Comparison of ENCODE assay signal across 8 cellular contexts in the genomic region with DNA sequence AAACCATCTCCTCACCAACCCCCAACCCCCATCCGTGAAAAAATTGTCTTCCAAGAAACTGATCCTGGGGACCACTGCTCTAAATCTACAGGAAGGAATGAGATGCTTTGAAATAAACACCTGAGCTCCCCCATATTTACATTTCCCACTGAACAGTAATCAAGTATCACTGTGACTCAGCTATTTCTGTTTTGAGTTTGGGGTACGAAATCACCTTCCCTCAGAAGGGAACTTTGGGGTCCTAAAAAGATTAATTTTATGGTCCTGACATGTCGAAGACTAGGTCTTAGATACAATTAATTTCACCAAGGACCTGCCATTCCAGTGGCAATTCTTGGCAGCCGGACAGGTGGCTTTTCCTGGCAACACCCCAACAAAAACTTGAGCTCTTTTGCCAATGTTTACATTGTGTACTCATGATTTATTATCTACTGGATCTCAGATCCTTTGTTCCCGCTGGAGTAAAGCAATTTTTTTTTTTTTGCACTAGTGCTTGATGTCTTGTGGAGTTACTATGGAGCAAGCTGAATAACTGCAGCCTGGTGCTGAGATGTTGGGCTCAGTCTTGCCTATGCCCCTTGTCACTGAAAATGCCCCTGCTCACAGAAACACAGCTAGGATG. TPM values are rescaled to one million over a fixed set of nuclear protein-coding genes. Genes with fewer than 3 reads are reported as not detected.
A peak's percentile ranks its signal among the peaks of the same experiment; 100 is the strongest.
DNase-seq lines count a peak whose midpoint lies in the region; TF ChIP-seq lines count a peak whose summit lies in the region.

No MANE protein-coding gene starts in this region.

- H3K27me3 Mint-ChIP-seq in endothelial cell (ENCODE audit: unreplicated experiment) = peaks cover 1% of the 10 kb centered on the region

- peaks cover 14% of the 10 kb centered on the region for H3K4me1 Mint-ChIP-seq in endothelial cell (ENCODE audit: unreplicated experiment)

- H3K9me3 ChIP-seq in AG04450 (ENCODE audit: control insufficient read depth, insufficient read depth, low read length) = no peaks in the 10 kb centered on the region

- no peaks in the 10 kb centered on the region for H3K9me3 Mint-ChIP-seq in endothelial cell (ENCODE audit: unreplicated experiment)

- H3K4me3 ChIP-seq in AG04450 (ENCODE audit: low read depth, low read length) = no peak overlapping the region

- CTCF ChIA-PET in AG04450 (lab: Charles Lee) = interaction anchor here (1.3 to 2.4 kb wide), 3 partner anchors 55 to 282 kb away, joined by 3 to 7 read pairs (median 7); no protein-coding TSS in a partner anchor

- H3K36me3 Mint-ChIP-seq in endothelial cell (ENCODE audit: low read depth, unreplicated experiment) = no peaks in the 10 kb centered on the region

- no peak for DNase-seq in AG04450 (ENCODE audit: low read depth, low spot score)
- DNase-seq in T1000 (lab: John Stamatoyannopoulos, UW) = peak; percentile 18
- DNase-seq in left kidney (ENCODE audit: low read depth, low spot score) = peak; percentile 86
- DNase-seq in NCI-H2081 (lab: John Stamatoyannopoulos, UW) = no peak
- DNase-seq in UCSD-AML1 (lab: John Stamatoyannopoulos, UW; ENCODE audit: unreplicated experiment) = no peak
- no peak for DNase-seq in endothelial cell (ENCODE audit: low spot score)
- no peak for DNase-seq in NCI-H1694 treated with DMSO at 0.1 percent for 48 hours (lab: John Stamatoyannopoulos, UW)

- TF ChIP-seq EP300 in Ishikawa (IDR thresholded peaks at IDR 0.05; ENCODE audit: borderline replicate concordance) = peak; percentile 41

- no peak for TF ChIP-seq RAD21 in Ishikawa (IDR thresholded peaks at IDR 0.05; ENCODE audit: low read depth)

- POLR2A ChIA-PET in AG04450 (lab: Yijun Ruan, JAX) = interaction anchor here (2.2 kb wide), 1 partner anchor 14 kb away, joined by 11 read pairs; a partner anchor contains a TSS

- H3K27ac ChIP-seq in AG04450 (ENCODE audit: low read depth, low read length) = peak overlapping the region; percentile 42

- no peak for TF ChIP-seq CTCF in AG04450 (IDR thresholded peaks at IDR 0.05; ENCODE audit: low read depth, low read length)
- no peak for TF ChIP-seq CTCF in endothelial cell (IDR thresholded peaks at IDR 0.05; ENCODE audit: unreplicated experiment)

- no peaks in the 10 kb centered on the region for H3K27me3 ChIP-seq in AG04450 (ENCODE audit: control insufficient read depth, insufficient read depth, low read length)

- H3K27ac Mint-ChIP-seq in endothelial cell (ENCODE audit: unreplicated experiment) = no peak overlapping the region

- H3K4me3 Mint-ChIP-seq in endothelial cell (ENCODE audit: unreplicated experiment) = no peak overlapping the region

TF ChIP-seq in Ishikawa, 13 proteins besides CTCF, POLR2A, EP300 and RAD21:
- TF ChIP-seq TAF1 (IDR thresholded peaks at IDR 0.05; ENCODE audit: low read depth) (no peak), ZBTB7A (IDR thresholded peaks at IDR 0.05; ENCODE audit: low read depth) (no peak), FOXM1 (IDR thresholded peaks at IDR 0.05; ENCODE audit: borderline replicate concordance, low read depth) (no peak), TCF12 (IDR thresholded peaks at IDR 0.05; ENCODE audit: low read depth) (peak; percentile 73), CREB1 (IDR thresholded peaks at IDR 0.05; ENCODE audit: low read depth) (no peak), EGR1 (IDR thresholded peaks at IDR 0.05) (no peak), YY1 (IDR thresholded peaks at IDR 0.05; ENCODE audit: low read depth) (no peak), TEAD4 (IDR thresholded peaks at IDR 0.05) (peak; percentile 39), NFIC (IDR thresholded peaks at IDR 0.05) (peak; percentile 98), CEBPB (IDR thresholded peaks at IDR 0.05) (0 out of 2 replicates have a peak, but pooled peaks have one; percentile 10)
- TF ChIP-seq, protein P1, sequence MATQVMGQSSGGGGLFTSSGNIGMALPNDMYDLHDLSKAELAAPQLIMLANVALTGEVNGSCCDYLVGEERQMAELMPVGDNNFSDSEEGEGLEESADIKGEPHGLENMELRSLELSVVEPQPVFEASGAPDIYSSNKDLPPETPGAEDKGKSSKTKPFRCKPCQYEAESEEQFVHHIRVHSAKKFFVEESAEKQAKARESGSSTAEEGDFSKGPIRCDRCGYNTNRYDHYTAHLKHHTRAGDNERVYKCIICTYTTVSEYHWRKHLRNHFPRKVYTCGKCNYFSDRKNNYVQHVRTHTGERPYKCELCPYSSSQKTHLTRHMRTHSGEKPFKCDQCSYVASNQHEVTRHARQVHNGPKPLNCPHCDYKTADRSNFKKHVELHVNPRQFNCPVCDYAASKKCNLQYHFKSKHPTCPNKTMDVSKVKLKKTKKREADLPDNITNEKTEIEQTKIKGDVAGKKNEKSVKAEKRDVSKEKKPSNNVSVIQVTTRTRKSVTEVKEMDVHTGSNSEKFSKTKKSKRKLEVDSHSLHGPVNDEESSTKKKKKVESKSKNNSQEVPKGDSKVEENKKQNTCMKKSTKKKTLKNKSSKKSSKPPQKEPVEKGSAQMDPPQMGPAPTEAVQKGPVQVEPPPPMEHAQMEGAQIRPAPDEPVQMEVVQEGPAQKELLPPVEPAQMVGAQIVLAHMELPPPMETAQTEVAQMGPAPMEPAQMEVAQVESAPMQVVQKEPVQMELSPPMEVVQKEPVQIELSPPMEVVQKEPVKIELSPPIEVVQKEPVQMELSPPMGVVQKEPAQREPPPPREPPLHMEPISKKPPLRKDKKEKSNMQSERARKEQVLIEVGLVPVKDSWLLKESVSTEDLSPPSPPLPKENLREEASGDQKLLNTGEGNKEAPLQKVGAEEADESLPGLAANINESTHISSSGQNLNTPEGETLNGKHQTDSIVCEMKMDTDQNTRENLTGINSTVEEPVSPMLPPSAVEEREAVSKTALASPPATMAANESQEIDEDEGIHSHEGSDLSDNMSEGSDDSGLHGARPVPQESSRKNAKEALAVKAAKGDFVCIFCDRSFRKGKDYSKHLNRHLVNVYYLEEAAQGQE (IDR thresholded peaks at IDR 0.05; ENCODE audit: low read depth) = no peak
- TF ChIP-seq, protein P2, sequence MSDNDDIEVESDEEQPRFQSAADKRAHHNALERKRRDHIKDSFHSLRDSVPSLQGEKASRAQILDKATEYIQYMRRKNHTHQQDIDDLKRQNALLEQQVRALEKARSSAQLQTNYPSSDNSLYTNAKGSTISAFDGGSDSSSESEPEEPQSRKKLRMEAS (IDR thresholded peaks at IDR 0.05) = no peak
- TF ChIP-seq, protein P3, sequence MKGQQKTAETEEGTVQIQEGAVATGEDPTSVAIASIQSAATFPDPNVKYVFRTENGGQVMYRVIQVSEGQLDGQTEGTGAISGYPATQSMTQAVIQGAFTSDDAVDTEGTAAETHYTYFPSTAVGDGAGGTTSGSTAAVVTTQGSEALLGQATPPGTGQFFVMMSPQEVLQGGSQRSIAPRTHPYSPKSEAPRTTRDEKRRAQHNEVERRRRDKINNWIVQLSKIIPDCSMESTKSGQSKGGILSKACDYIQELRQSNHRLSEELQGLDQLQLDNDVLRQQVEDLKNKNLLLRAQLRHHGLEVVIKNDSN (IDR thresholded peaks at IDR 0.05) = no peak

RNA-seq across cellular contexts. Expression of a gene that starts 14.3 kb away (rescaled TPM):
- polyA plus RNA-seq in AG04450 (2011; rRNA removed) = 64.2 and 69.0 TPM in 2 replicates
- 91.2 and 108 TPM in 2 replicates for polyA minus RNA-seq in AG04450 (2011; rRNA and poly(A)+ RNA removed)
- 18.2 TPM for total RNA-seq in endothelial cell (ENCODE audit: unreplicated experiment)

Comparison
In these comparisons a context has a peak if more than half of its experiments do, and no peak if none do; other contexts are left out.
1. DNase-seq: peak in T1000 (single experiment) and left kidney (single experiment); none in AG04450 (single experiment), NCI-H2081 (0 of 2), UCSD-AML1 (single experiment), endothelial cell (single experiment) and NCI-H1694 treated with DMSO at 0.1 percent for 48 hours (single experiment).